Comparison of ENCODE assay signal across 10 cellular contexts in the genomic region with DNA sequence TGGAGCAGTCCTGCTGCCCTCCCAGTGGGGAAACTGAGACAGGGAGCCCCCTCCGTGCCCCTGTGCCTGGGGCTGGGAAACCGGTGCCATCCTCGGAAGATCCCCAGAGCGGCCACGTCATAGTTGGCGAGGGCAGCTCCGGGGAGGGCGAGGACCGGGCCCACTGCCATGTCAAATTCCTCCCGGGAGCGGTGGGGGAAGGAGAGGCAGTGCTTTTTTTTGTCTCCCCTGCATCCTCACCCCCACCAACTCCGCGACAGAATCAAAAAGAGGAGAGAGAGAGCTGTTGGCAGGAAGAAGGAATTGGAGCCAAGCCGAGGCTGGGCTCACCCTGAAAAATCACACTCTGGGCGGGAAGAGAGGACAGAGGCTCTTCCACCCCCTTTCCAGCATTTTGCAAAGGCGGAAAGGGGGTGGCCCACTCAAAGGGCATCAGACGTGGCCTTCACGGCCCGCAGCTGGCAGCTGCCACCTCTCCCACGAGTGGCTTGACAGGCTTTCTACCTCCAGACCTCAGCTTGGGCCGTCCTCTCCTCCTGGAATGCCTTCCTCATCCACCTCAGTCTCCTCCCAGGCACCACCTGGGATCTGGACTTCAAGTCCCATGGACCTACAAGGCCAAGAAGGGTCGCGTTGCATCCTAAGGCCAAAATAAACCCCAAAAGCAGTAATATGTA. TPM values are rescaled to one million over a fixed set of nuclear protein-coding genes. Genes with fewer than 3 reads are reported as not detected.
DNase-seq lines count a peak whose midpoint lies in the region; ATAC-seq, FAIRE-seq and TF ChIP-seq lines count a peak whose summit lies in the region.
"Had no signal": no experiment of that assay in that cellular context is flagged by ENCODE, and none has a peak within 500 bp of the region (broad histone marks: within the 10 kb centered on the region; RNA-seq: fewer than 3 reads in every experiment).

No MANE protein-coding gene starts in this region.

- H3K4me2 ChIP-seq in endothelial cell of umbilical vein (ENCODE audit: insufficient read depth, low read length) (no peak overlapping the region), GM23338 (no peak overlapping the region)

- no peak overlapping the region; the same call in 2 of the 3 replicates for H3K4me3 Mint-ChIP-seq in GM23338
- H3K4me3 Mint-ChIP-seq: activated T-cell treated with anti-CD3 and anti-CD28 coated beads, Interleukin-2, amount 50 U/mL, for 72 hours; immature natural killer cell had no signal

- no peaks in the 10 kb centered on the region for H3K9me2 ChIP-seq in GM23338 (ENCODE audit: insufficient read depth)

- H2AFZ ChIP-seq in endothelial cell of umbilical vein (ENCODE audit: low read depth, low read length) (peak overlapping the region; percentile 5), GM23338 (no peak overlapping the region)

- H4K20me1 ChIP-seq in endothelial cell of umbilical vein (replicated peaks; ENCODE audit: control insufficient read depth, extremely low read depth, insufficient read depth, low read length) = no peaks in the 10 kb centered on the region
- no peaks in the 10 kb centered on the region for H4K20me1 ChIP-seq in GM23338 (replicated peaks; ENCODE audit: insufficient read depth)

- no peaks in the 10 kb centered on the region for H3F3A ChIP-seq in GM23338 (replicated peaks; ENCODE audit: low read depth)

- BruUV-seq in endothelial cell of umbilical vein (replicated peaks; lab: Mats Ljungman, UMichigan) = no TSS peak

- H3K27ac Mint-ChIP-seq in GM23338 = no peak overlapping the region
- H3K27ac Mint-ChIP-seq: activated T-cell treated with anti-CD3 and anti-CD28 coated beads, Interleukin-2, amount 50 U/mL, for 72 hours; immature natural killer cell had no signal

- H3K27me3 ChIP-seq in endothelial cell of umbilical vein (ENCODE audit: control insufficient read depth in 2 of 2, insufficient read depth in 2 of 2, low read length in 2 of 2) (no peaks in the 10 kb centered on the region), GM23338 (ENCODE audit: insufficient read depth) (peaks cover 12% of the 10 kb centered on the region)

- H3K36me3 Mint-ChIP-seq in GM23338 (ENCODE audit: low read depth) = no peaks in the 10 kb centered on the region
- H3K36me3 Mint-ChIP-seq: immature natural killer cell had no signal

- no peak for ATAC-seq in GM23338
- ATAC-seq in GM19395 (IDR thresholded peaks at IDR 0.05; ENCODE audit: unreplicated experiment) = no peak
- ATAC-seq: activated T-cell treated with anti-CD3 and anti-CD28 coated beads, Interleukin-2, amount 50 U/mL, for 72 hours had no signal

- peak; percentile 97 for DNase-seq in NCI-H446 treated with DMSO at 0.1 percent for 48 hours (lab: John Stamatoyannopoulos, UW)
- DNase-seq in endothelial cell of umbilical vein (ENCODE audit: low read depth, low spot score) = no peak
- peak; percentile 65 for DNase-seq in middle frontal gyrus (ENCODE audit: extremely low spot score, low spot score)
- DNase-seq in GM23338 (ENCODE audit: low spot score) = no peak
- DNase-seq in activated CD4-positive, alpha-beta T cell treated with anti-CD3 and anti-CD28 coated beads, Interleukin-2, amount 50 U/mL, for 4 hours = no peak
- DNase-seq: activated T-cell treated with anti-CD3 and anti-CD28 coated beads, Interleukin-2, amount 50 U/mL, for 72 hours; immature natural killer cell; stimulated activated CD8-positive, alpha-beta memory T cell treated with anti-CD3 and anti-CD28 coated beads, Interleukin-4, amount 100 ng/mL, for 48 hours had no signal

- no peaks in the 10 kb centered on the region for H3K9me1 ChIP-seq in endothelial cell of umbilical vein (replicated peaks; ENCODE audit: control insufficient read depth, extremely low read depth, insufficient read depth, low read length)

- no peak overlapping the region for H3K27ac ChIP-seq in endothelial cell of umbilical vein (ENCODE audit: insufficient read depth, low read depth, low read length)
- H3K27ac ChIP-seq in urinary bladder (ENCODE audit: low read depth) = peak overlapping the region; percentile 92
- no peak overlapping the region for H3K27ac ChIP-seq in GM23338 (ENCODE audit: low read depth)

- CTCF ChIA-PET in endothelial cell of umbilical vein (lab: Charles Lee) = interaction anchor here (0.8 to 1.9 kb wide), 4 partner anchors 42 to 126 kb away, joined by 3 to 14 read pairs (median 4); no protein-coding TSS in a partner anchor

- H3K79me2 ChIP-seq in endothelial cell of umbilical vein (ENCODE audit: control insufficient read depth, insufficient read depth, low read length) = no peaks in the 10 kb centered on the region
- H3K79me2 ChIP-seq in GM23338 (replicated peaks; ENCODE audit: insufficient read depth) = no peaks in the 10 kb centered on the region

- H3K4me1 ChIP-seq in endothelial cell of umbilical vein (ENCODE audit: control insufficient read depth, extremely low read depth, insufficient read depth, low read length) (no peaks in the 10 kb centered on the region), urinary bladder (ENCODE audit: insufficient read depth) (no peaks in the 10 kb centered on the region), GM23338 (ENCODE audit: insufficient read depth) (no peaks in the 10 kb centered on the region)

- no peak overlapping the region for H3K4me3 ChIP-seq in endothelial cell of umbilical vein (replicated peaks in 1 of 3; ENCODE audit: insufficient read depth in 1 of 3, low read depth in 1 of 3, low read length in 3 of 3)
- no peak overlapping the region for H3K4me3 ChIP-seq in urinary bladder (ENCODE audit: low read depth, low read length)
- no peak overlapping the region for H3K4me3 ChIP-seq in GM23338

- dilution Hi-C loops in endothelial cell of umbilical vein (cut with MboI; ENCODE audit: extremely low pct_ligation_motif_present, low sequenced_read_pairs) = no loop called here

- TF ChIP-seq CTCF in endothelial cell of umbilical vein (IDR thresholded peaks at IDR 0.05; ENCODE audit: extremely low read depth in 1 of 2, insufficient read depth in 1 of 2, low read depth in 1 of 2, low read length in 2 of 2) = no peak
- no peak for TF ChIP-seq CTCF in GM23338 (conservative IDR thresholded peaks at IDR 0.05; ENCODE audit: low read depth in 2 of 2)

- intact Hi-C loops in endothelial cell of umbilical vein (cut with micrococcal nuclease) = no loop called here

- H3K9me3 ChIP-seq in endothelial cell of umbilical vein (replicated peaks; ENCODE audit: control insufficient read depth, insufficient read depth, low read length) = no peaks in the 10 kb centered on the region

- no peaks in the 10 kb centered on the region for H3K9me3 Mint-ChIP-seq in GM23338
- H3K9me3 Mint-ChIP-seq: activated T-cell treated with anti-CD3 and anti-CD28 coated beads, Interleukin-2, amount 50 U/mL, for 72 hours; immature natural killer cell had no signal

- no peak overlapping the region for H3K9ac ChIP-seq in endothelial cell of umbilical vein (replicated peaks; ENCODE audit: extremely low read depth, insufficient read depth, low read length)

- POLR2A ChIA-PET in endothelial cell of umbilical vein (lab: Charles Lee) = no interaction called here

- FAIRE-seq in endothelial cell of umbilical vein (lab: Jason Lieb, UNC) = no peak

- TF ChIP-seq POLR2A in endothelial cell of umbilical vein (IDR thresholded peaks at IDR 0.05; ENCODE audit: low read depth, low read length) = no peak

- 19% methylated on average over 23 of the region's 23 CpGs for WGBS in urinary bladder

- H3K4me1 Mint-ChIP-seq in GM23338 = no peaks in the 10 kb centered on the region

- H3K36me3 ChIP-seq in endothelial cell of umbilical vein (ENCODE audit: control insufficient read depth in 2 of 2, extremely low read depth in 1 of 2, insufficient read depth in 2 of 2, low read length in 2 of 2) (no peaks in the 10 kb centered on the region), urinary bladder (ENCODE audit: insufficient read depth) (no peaks in the 10 kb centered on the region), GM23338 (ENCODE audit: insufficient read depth) (no peaks in the 10 kb centered on the region)

- peaks cover 20% of the 10 kb centered on the region for H3K27me3 Mint-ChIP-seq in GM23338 (ENCODE audit: insufficient read depth, low read depth, poor library complexity)

TF ChIP-seq in endothelial cell of umbilical vein, 7 proteins besides CTCF, POLR2A, EP300 and RAD21 (continues in another document):
- TF ChIP-seq FOS (IDR thresholded peaks at IDR 0.05; ENCODE audit: borderline replicate concordance, insufficient read depth, low read length) (no peak), MYC (IDR thresholded peaks at IDR 0.05; ENCODE audit: low read depth, low read length) (no peak), EZH2 (IDR thresholded peaks at IDR 0.05; ENCODE audit: borderline replicate concordance, low read depth, low read length, severe bottlenecking) (no peak), GATA2 (IDR thresholded peaks at IDR 0.05; ENCODE audit: insufficient read depth, insufficient read length, low read depth, low read length) (no peak), JUN (IDR thresholded peaks at IDR 0.05; ENCODE audit: borderline replicate concordance, insufficient read depth, insufficient read length, low read depth) (no peak)

TF ChIP-seq in GM23338, 12 proteins besides CTCF, POLR2A, EP300 and RAD21 (continues in another document):
- TF ChIP-seq STAT1 (IDR thresholded peaks at IDR 0.05; ENCODE audit: unreplicated experiment) (no peak), CREB1 (CRISPR knock-in tag; IDR thresholded peaks at IDR 0.05; ENCODE audit: low read depth) (no peak)

RNA-seq across cellular contexts. Expression of a gene that starts 19.6 kb away (rescaled TPM):
- total RNA-seq in endothelial cell of umbilical vein (131 and 133 TPM in 2 replicates), urinary bladder (26.4 TPM)
- polyA plus RNA-seq in endothelial cell of umbilical vein (8.5 and 11.4 TPM in 2 replicates), urinary bladder (112 TPM), GM23338 (2016; fragmentation: Nextera tagmentation; extraction: Ambion mirVana) (5.3 and 8.2 TPM in 2 replicates)
- 12.8 and 14.1 TPM in 2 replicates for polyA plus RNA-seq in endothelial cell of umbilical vein (2011; cell fraction: cytosol; rRNA removed)
- polyA plus RNA-seq in endothelial cell of umbilical vein (2011; cell fraction: nucleus; rRNA removed) = 21.9 and 24.5 TPM in 2 replicates
- 41.1 and 45.2 TPM in 2 replicates for polyA plus RNA-seq in endothelial cell of umbilical vein (2012)
- polyA minus RNA-seq in endothelial cell of umbilical vein = 16.4 and 18.3 TPM in 2 replicates
- 35.0 TPM for polyA minus RNA-seq in endothelial cell of umbilical vein (2011; cell fraction: cytosol; rRNA and poly(A)+ RNA removed)
- 14.8 and 32.1 TPM in 2 replicates for polyA minus RNA-seq in endothelial cell of umbilical vein (2011; cell fraction: nucleus; rRNA and poly(A)+ RNA removed)
- 0.58 and 1.3 TPM in 2 replicates for total RNA-seq in GM23338 (2014; rRNA removed; shearing (Covaris generic))

Comparison
In these comparisons a context has a peak if more than half of its experiments do, and no peak if none do; other contexts are left out.
1. DNase-seq: peak in NCI-H446 treated with DMSO at 0.1 percent for 48 hours (single experiment) and middle frontal gyrus (single experiment); none in endothelial cell of umbilical vein (single experiment), GM23338 (single experiment) and activated CD4-positive, alpha-beta T cell treated with anti-CD3 and anti-CD28 coated beads, Interleukin-2, amount 50 U/mL, for 4 hours (0 of 2).
2. RNA of a gene that starts 19.6 kb away (total RNA-seq): 131 to 133 TPM in endothelial cell of umbilical vein and 26.4 TPM in urinary bladder (single experiment); 0.58 to 1.3 TPM in GM23338; every median in the first group is over 10 times any median in the second.